1 cellular context compared by ENCODE assay signal in genomic region chr1:86775395-86775794, GRCh38.
TF ChIP-seq lines count a peak whose summit lies in the region.

No MANE protein-coding gene starts in this region.

TF ChIP-seq in K562, 482 proteins besides CTCF, POLR2A, EP300 and RAD21 (continued from another document):
- TF ChIP-seq ZNF512 (tag; IDR thresholded peaks at IDR 0.05): no peak
- TF ChIP-seq RCOR1 (IDR thresholded peaks at IDR 0.05; ENCODE audit: borderline replicate concordance in 1 of 2, low read depth in 2 of 2, low read length in 2 of 2): peak; percentile 78 to 96; a peak in 3 of 4 replicates
- peak; percentile 34; the same call in 1 of the 2 replicates for TF ChIP-seq EP400 (IDR thresholded peaks at IDR 0.05)
- 0 out of 4 replicates have a peak, but pooled peaks of 1 of the 2 experiments have one; percentile 17 for TF ChIP-seq ZNF318 (IDR thresholded peaks at IDR 0.05; ENCODE audit: borderline replicate concordance in 1 of 2, low read depth in 1 of 2)
- peak; percentile 87 to 89 for TF ChIP-seq KDM1A (IDR thresholded peaks at IDR 0.05)
- no peak for TF ChIP-seq RB1 (IDR thresholded peaks at IDR 0.05; ENCODE audit: low read depth)
- peak; percentile 82 for TF ChIP-seq HDAC2 (IDR thresholded peaks at IDR 0.05)
